Comparison of ENCODE assay signal across 15 cellular contexts in the genomic region with DNA sequence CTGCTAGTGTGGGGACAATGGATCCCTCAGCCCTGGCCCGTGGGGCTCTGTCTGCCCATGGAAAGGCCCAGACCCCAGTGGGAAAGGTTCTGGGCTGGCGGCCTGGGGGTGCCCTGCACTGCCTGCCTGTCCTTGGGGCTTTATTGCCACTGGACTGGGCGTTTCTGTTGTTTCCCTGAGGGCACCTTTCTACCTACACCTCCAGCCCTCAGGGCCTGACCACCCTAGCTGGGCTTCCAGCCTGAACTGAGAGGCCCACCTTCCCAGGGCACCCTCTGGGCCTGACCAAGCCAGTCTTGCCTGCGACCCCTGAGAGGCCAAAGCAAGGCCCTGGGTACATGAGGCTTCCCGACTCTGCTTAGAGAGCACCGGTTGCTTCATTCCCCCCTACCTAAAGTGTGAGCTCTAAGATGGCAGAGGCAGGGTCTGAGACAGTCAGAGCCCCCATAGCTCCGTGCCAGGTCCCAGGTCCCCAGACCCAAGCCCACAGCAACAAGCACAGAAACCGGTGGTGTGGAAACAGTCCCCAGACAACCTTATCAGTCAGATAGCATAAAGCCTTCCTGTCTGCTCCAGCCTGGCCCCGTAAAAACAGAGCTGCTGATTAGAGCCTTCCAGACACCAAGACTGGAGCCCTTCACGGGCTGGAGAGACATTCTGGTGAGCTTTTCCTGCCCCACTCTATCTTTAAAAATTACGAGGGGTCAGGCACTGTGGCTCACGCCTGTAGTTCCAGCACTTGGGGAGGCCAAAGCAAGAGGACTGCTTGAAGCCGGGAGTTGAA.
DNase-seq lines count a peak whose midpoint lies in the region; ATAC-seq and TF ChIP-seq lines count a peak whose summit lies in the region.
"Had no signal": no experiment of that assay in that cellular context is flagged by ENCODE, and none has a peak within 500 bp of the region (broad histone marks: within the 10 kb centered on the region; RNA-seq: fewer than 3 reads in every experiment).

No MANE protein-coding gene starts in this region.

- CTCF ChIA-PET in PC-9 (lab: Charles Lee), result no interaction called here

- H3K9me2 ChIP-seq in PC-9 (ENCODE audit: insufficient read depth), result no peaks in the 10 kb centered on the region

- DNase-seq in SK-N-DZ (ENCODE audit: low spot score) (peak; percentile 76), Right ventricle myocardium superior (no peak), neuronal stem cell (ENCODE audit: low spot score) (no peak), NCI-H1105 (lab: John Stamatoyannopoulos, UW) (no peak), NCI-H1436 treated with DMSO at 0.1 percent for 48 hours (lab: John Stamatoyannopoulos, UW) (no peak), PC-9 (no peak)
- DNase-seq: activated CD8-positive, alpha-beta memory T cell treated with anti-CD3 and anti-CD28 coated beads, Interleukin-2, amount 50 U/mL, for 48 hours; activated naive CD8-positive, alpha-beta T cell treated with anti-CD3 and anti-CD28 coated beads, Interleukin-2, amount 50 U/mL, for 24 hours; colonic mucosa; NCI-H2081; NCI-H774; SIG-M5; stomach had no signal

- POLR2A ChIA-PET in PC-9 (lab: Charles Lee; ENCODE audit: unreplicated experiment), result no interaction called here

- H4K91ac ChIP-seq in neuronal stem cell (ENCODE audit: low read depth, low read length, poor library complexity), result no peak overlapping the region

- H2AFZ ChIP-seq in neuronal stem cell (ENCODE audit: low read length) (no peak overlapping the region), PC-9 (no peak overlapping the region)

- peak overlapping the region; percentile 65 for H2BK15ac ChIP-seq in neuronal stem cell (ENCODE audit: low read length)

- BruUV-seq in PC-9 (replicated peaks; lab: Mats Ljungman, UMichigan), result no TSS peak

- H3K23ac ChIP-seq in neuronal stem cell (ENCODE audit: low read depth, low read length, poor library complexity), result peak overlapping the region; percentile 58

- H3F3A ChIP-seq in PC-9 (ENCODE audit: insufficient read depth, low read depth), result no peaks in the 10 kb centered on the region

- no peak overlapping the region for H2BK12ac ChIP-seq in neuronal stem cell (ENCODE audit: low read length)

- no peak overlapping the region for H4K8ac ChIP-seq in neuronal stem cell (ENCODE audit: low read depth, low read length)

- H2AK5ac ChIP-seq in neuronal stem cell (ENCODE audit: low read depth, low read length), result peak overlapping the region; percentile 77

- TF ChIP-seq CTCF in PC-9 (conservative IDR thresholded peaks at IDR 0.05), result no peak

- peaks cover 0 to 2% of the 10 kb centered on the region in 2 donors for H3K4me1 ChIP-seq in neuronal stem cell (ENCODE audit: control insufficient read depth in 2 of 2, insufficient read depth in 1 of 2, low read depth in 1 of 2, low read length in 2 of 2)
- no peaks in the 10 kb centered on the region for H3K4me1 ChIP-seq in PC-9 (replicated peaks; ENCODE audit: insufficient read depth)
- H3K4me1 ChIP-seq: colonic mucosa had no signal

- H3K36me3 ChIP-seq in neuronal stem cell (replicated peaks in 1 of 2; ENCODE audit: control insufficient read depth in 2 of 2, insufficient read depth in 2 of 2, low read length in 2 of 2), result no peaks in the 10 kb centered on the region
- no peaks in the 10 kb centered on the region for H3K36me3 ChIP-seq in PC-9 (ENCODE audit: low read depth)
- H3K36me3 ChIP-seq: colonic mucosa, stomach had no signal

- no peak overlapping the region for H2BK120ac ChIP-seq in neuronal stem cell (ENCODE audit: low read depth, low read length)

- H3K4me2 ChIP-seq in neuronal stem cell (ENCODE audit: insufficient read depth, low read length, poor library complexity, severe bottlenecking) (no peak overlapping the region), PC-9 (no peak overlapping the region)

- no peaks in the 10 kb centered on the region for H3K27me3 ChIP-seq in neuronal stem cell (ENCODE audit: control insufficient read depth in 3 of 3, insufficient read depth in 3 of 3, low read depth in 1 of 3, low read length in 3 of 3)
- H3K27me3 ChIP-seq in PC-9 (ENCODE audit: insufficient read depth, low read depth), result no peaks in the 10 kb centered on the region
- H3K27me3 ChIP-seq: colonic mucosa, stomach had no signal

- no peaks in the 10 kb centered on the region for H4K20me1 ChIP-seq in PC-9 (ENCODE audit: insufficient read depth)

- ATAC-seq in HG02885 (IDR thresholded peaks at IDR 0.05; ENCODE audit: poor library complexity, unreplicated experiment) (peak; percentile 16), Right ventricle myocardium superior (ENCODE audit: poor library complexity) (peak; percentile 77), GM21619 (IDR thresholded peaks at IDR 0.05; ENCODE audit: unreplicated experiment) (no peak)

- intact Hi-C loops in Right ventricle myocardium superior (cut with DNase I) (no loop called here), PC-9 (cut with micrococcal nuclease; ENCODE audit: unreplicated experiment) (no loop called here)

- H3K18ac ChIP-seq in neuronal stem cell (ENCODE audit: low read length), result no peak overlapping the region

- H3K4me3 ChIP-seq in neuronal stem cell (ENCODE audit: low read length in 2 of 2), result no peak overlapping the region
- H3K4me3 ChIP-seq in PC-9, result no peak overlapping the region
- H3K4me3 ChIP-seq: colonic mucosa, stomach had no signal

- H2BK5ac ChIP-seq in neuronal stem cell (ENCODE audit: low read length), result no peak overlapping the region

- H3K4ac ChIP-seq in neuronal stem cell (ENCODE audit: low read length), result no peak overlapping the region

- WGBS in neuronal stem cell (ENCODE audit: extremely low coverage in 2 of 2, insufficient read length in 2 of 2, insufficient replicate concordance in 1 of 2), 2 donors, result no CpG with 5 or more reads among the region's 13 CpGs

- H3K27ac ChIP-seq in neuronal stem cell (replicated peaks; ENCODE audit: low read length), result no peak overlapping the region
- H3K27ac ChIP-seq in PC-9, result no peak overlapping the region
- H3K27ac ChIP-seq: colonic mucosa, stomach had no signal

- H3K79me1 ChIP-seq in neuronal stem cell (ENCODE audit: low read depth, low read length), result peaks cover 1% of the 10 kb centered on the region

- H3K9ac ChIP-seq in neuronal stem cell (ENCODE audit: low read depth, low read length, poor library complexity), result no peak overlapping the region

- H3K79me2 ChIP-seq in PC-9 (ENCODE audit: low read depth), result no peaks in the 10 kb centered on the region

- H3K9me3 ChIP-seq in neuronal stem cell (replicated peaks in 1 of 2; ENCODE audit: control insufficient read depth in 2 of 2, insufficient read depth in 1 of 2, low read depth in 1 of 2, low read length in 2 of 2) (peaks cover 0 to 4% of the 10 kb centered on the region in 2 donors), PC-9 (ENCODE audit: insufficient read depth, low read depth) (no peaks in the 10 kb centered on the region)
- H3K9me3 ChIP-seq: colonic mucosa, stomach had no signal

- H3K14ac ChIP-seq in neuronal stem cell (ENCODE audit: low read length), result no peak overlapping the region
